Comparison of ENCODE assay signal across 15 cellular contexts in the genomic region with DNA sequence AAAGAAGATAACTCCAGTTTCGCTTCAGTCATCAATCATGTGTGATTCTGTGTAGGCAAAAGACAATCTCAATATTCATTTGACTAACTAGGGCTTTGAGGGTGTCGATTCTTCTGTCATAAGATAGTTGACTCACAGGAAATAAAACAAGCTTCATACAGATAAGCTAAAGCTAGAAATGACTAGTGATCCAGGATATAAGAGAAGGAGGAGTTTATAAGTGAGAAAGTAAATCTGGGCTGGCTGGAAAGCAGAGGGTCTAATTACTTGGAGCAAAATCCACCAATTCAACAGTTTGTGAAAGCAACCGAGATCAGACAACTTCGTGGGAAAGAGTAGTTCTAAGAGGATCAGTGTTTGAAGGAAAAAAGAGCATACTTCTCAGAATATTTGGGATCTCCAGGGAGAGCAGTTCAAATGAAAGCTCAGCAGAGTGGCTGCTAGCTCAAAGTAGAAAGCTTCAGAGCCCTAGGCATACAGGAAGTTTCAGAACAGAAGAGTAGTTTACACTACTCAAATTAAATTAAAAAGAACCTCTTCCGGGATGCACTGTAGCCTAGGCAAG.
DNase-seq lines count a peak whose midpoint lies in the region; ATAC-seq, FAIRE-seq and TF ChIP-seq lines count a peak whose summit lies in the region.
"Had no signal": no experiment of that assay in that cellular context is flagged by ENCODE, and none has a peak within 500 bp of the region (broad histone marks: within the 10 kb centered on the region; RNA-seq: fewer than 3 reads in every experiment).

No MANE protein-coding gene starts in this region.

- peak overlapping the region; percentile 13 for H3K9ac ChIP-seq in keratinocyte (ENCODE audit: control insufficient read depth, extremely low read depth, insufficient read depth, low read length)

- TF ChIP-seq CTCF in HFFc6 (IDR thresholded peaks at IDR 0.05), result no peak
- TF ChIP-seq CTCF in keratinocyte (optimal IDR thresholded peaks at IDR 0.05 in 1 of 3, IDR thresholded peaks at IDR 0.05 in 1 of 3, conservative IDR thresholded peaks at IDR 0.05 in 1 of 3; ENCODE audit: extremely low read depth in 1 of 3, insufficient read depth in 2 of 3, low read length in 3 of 3), result no peak

- no peaks in the 10 kb centered on the region for H3K36me3 Mint-ChIP-seq in CD4-positive, CD25-positive, alpha-beta regulatory T cell
- H3K36me3 Mint-ChIP-seq in HFFc6 (ENCODE audit: low read depth), result peaks cover 1% of the 10 kb centered on the region; the same call in 1 of the 2 replicates
- H3K36me3 Mint-ChIP-seq in activated naive CD8-positive, alpha-beta T cell, result no peaks in the 10 kb centered on the region

- peaks cover 19% of the 10 kb centered on the region for H3K4me1 ChIP-seq in CD4-positive, CD25-positive, alpha-beta regulatory T cell (ENCODE audit: control insufficient read depth, insufficient read depth, low read length, poor library complexity, severe bottlenecking)
- H3K4me1 ChIP-seq in keratinocyte (ENCODE audit: control insufficient read depth, extremely low read depth, insufficient read depth, low read length), result peaks cover 36% of the 10 kb centered on the region

- peak overlapping the region; percentile 16 to 79 (median 73) for H3K4me3 Mint-ChIP-seq in CD4-positive, CD25-positive, alpha-beta regulatory T cell
- no peak overlapping the region for H3K4me3 Mint-ChIP-seq in HFFc6
- H3K4me3 Mint-ChIP-seq in activated naive CD8-positive, alpha-beta T cell, result peak overlapping the region; percentile 78

- no peak for TF ChIP-seq POLR2A in H54 (IDR thresholded peaks at IDR 0.05; ENCODE audit: low read depth, low read length)

- peak; percentile 91 to 96 for ATAC-seq in CD4-positive, CD25-positive, alpha-beta regulatory T cell (ENCODE audit: low read depth in 2 of 2)
- no peak for ATAC-seq in HG03571 (IDR thresholded peaks at IDR 0.05; ENCODE audit: unreplicated experiment)
- no peak for ATAC-seq in HG03095 (IDR thresholded peaks at IDR 0.05; ENCODE audit: unreplicated experiment)

- H3K27ac Mint-ChIP-seq in CD4-positive, CD25-positive, alpha-beta regulatory T cell, result peak overlapping the region; percentile 87 to 100 (median 88)
- H3K27ac Mint-ChIP-seq in HFFc6, result peak overlapping the region; percentile 25
- H3K27ac Mint-ChIP-seq in activated naive CD8-positive, alpha-beta T cell, result peak overlapping the region; percentile 99

- peak; percentile 81 for FAIRE-seq in keratinocyte (lab: Jason Lieb, UNC)
- no peak for FAIRE-seq in H54 (lab: Jason Lieb, UNC)
- FAIRE-seq: GM18507, kidney had no signal

- peaks cover 6 to 46% (median 19%) of the 10 kb centered on the region in 4 donors for H3K4me1 Mint-ChIP-seq in CD4-positive, CD25-positive, alpha-beta regulatory T cell
- peaks cover 39% of the 10 kb centered on the region for H3K4me1 Mint-ChIP-seq in HFFc6 (ENCODE audit: low read depth)
- peaks cover 71% of the 10 kb centered on the region for H3K4me1 Mint-ChIP-seq in activated naive CD8-positive, alpha-beta T cell (ENCODE audit: low read depth)

- H3K79me2 ChIP-seq in keratinocyte (ENCODE audit: control insufficient read depth, insufficient read depth, low read length), result no peaks in the 10 kb centered on the region

- peak overlapping the region; percentile 76 for H3K27ac ChIP-seq in CD4-positive, CD25-positive, alpha-beta regulatory T cell (ENCODE audit: insufficient read depth, low read length, poor library complexity, severe bottlenecking)
- H3K27ac ChIP-seq in keratinocyte (ENCODE audit: control insufficient read depth, insufficient read depth, low read length), result peak overlapping the region; percentile 74
- H3K27ac ChIP-seq: C4-2B had no signal

- H3K9me3 Mint-ChIP-seq in CD4-positive, CD25-positive, alpha-beta regulatory T cell, result peaks cover 0 to 2% (median 0%) of the 10 kb centered on the region in 7 donors
- no peaks in the 10 kb centered on the region for H3K9me3 Mint-ChIP-seq in HFFc6
- no peaks in the 10 kb centered on the region for H3K9me3 Mint-ChIP-seq in activated naive CD8-positive, alpha-beta T cell (ENCODE audit: low read depth)

- no peaks in the 10 kb centered on the region for H3K36me3 ChIP-seq in CD4-positive, CD25-positive, alpha-beta regulatory T cell (ENCODE audit: control insufficient read depth, insufficient read depth, low read length)
- no peaks in the 10 kb centered on the region for H3K36me3 ChIP-seq in keratinocyte (ENCODE audit: control insufficient read depth in 2 of 2, extremely low read depth in 1 of 2, insufficient read depth in 2 of 2, low read length in 2 of 2)

- H3K4me3 ChIP-seq in CD4-positive, CD25-positive, alpha-beta regulatory T cell (ENCODE audit: low read depth, low read length), result peak overlapping the region; percentile 76
- peak overlapping the region in 1 of 3 experiments; percentile 22 for H3K4me3 ChIP-seq in keratinocyte (ENCODE audit: control insufficient read depth in 2 of 3, extremely low read depth in 1 of 3, insufficient read depth in 2 of 3, low read depth in 1 of 3, low read length in 3 of 3)

- dilution Hi-C loops in keratinocyte (cut with MboI; ENCODE audit: extremely low pct_ligation_motif_present, low sequenced_read_pairs), result no loop called here

- no peaks in the 10 kb centered on the region for H3K9me3 ChIP-seq in CD4-positive, CD25-positive, alpha-beta regulatory T cell (ENCODE audit: control insufficient read depth in 2 of 2, low read length in 2 of 2)
- no peaks in the 10 kb centered on the region for H3K9me3 ChIP-seq in keratinocyte (ENCODE audit: control insufficient read depth, low read depth, low read length)

- peak in 2 of 3 donors; percentile 60 to 88 for DNase-seq in CD4-positive, CD25-positive, alpha-beta regulatory T cell
- no peak for DNase-seq in HFFc6
- DNase-seq in keratinocyte (ENCODE audit: low read depth, low spot score), result no peak
- no peak for DNase-seq in DMS53 treated with DMSO at 0.1 percent for 48 hours (lab: John Stamatoyannopoulos, UW; ENCODE audit: unreplicated experiment)
- DNase-seq in H54 (ENCODE audit: insufficient read length, low spot score), result no peak
- DNase-seq: GOT3, kidney, NCI-H2029 treated with DMSO at 0.1 percent for 48 hours, retina, SIG-M5 had no signal

- H3K27me3 Mint-ChIP-seq in CD4-positive, CD25-positive, alpha-beta regulatory T cell, result no peaks in the 10 kb centered on the region
- H3K27me3 Mint-ChIP-seq in HFFc6 (ENCODE audit: insufficient read depth), result no peaks in the 10 kb centered on the region; the same call in 1 of the 2 replicates
- H3K27me3 Mint-ChIP-seq in activated naive CD8-positive, alpha-beta T cell, result no peaks in the 10 kb centered on the region

- no peaks in the 10 kb centered on the region for H3K27me3 ChIP-seq in CD4-positive, CD25-positive, alpha-beta regulatory T cell (ENCODE audit: control insufficient read depth, insufficient read depth, low read length)
- no peaks in the 10 kb centered on the region for H3K27me3 ChIP-seq in keratinocyte (ENCODE audit: control insufficient read depth, extremely low read depth, insufficient read depth, low read length)

- no peaks in the 10 kb centered on the region for H4K20me1 ChIP-seq in keratinocyte (ENCODE audit: control insufficient read depth, extremely low read depth, insufficient read depth, low read length)

- H2AFZ ChIP-seq in keratinocyte (ENCODE audit: control insufficient read depth, low read length), result peak overlapping the region; percentile 90

- no peaks in the 10 kb centered on the region for H3K9me1 ChIP-seq in keratinocyte (ENCODE audit: control insufficient read depth, extremely low read depth, insufficient read depth, low read length)

- peak overlapping the region; percentile 59 for H3K4me2 ChIP-seq in keratinocyte (ENCODE audit: control insufficient read depth, extremely low read depth, insufficient read depth, low read depth, low read length)

Comparison
In these comparisons a context has a peak if more than half of its experiments do, and no peak if none do; other contexts are left out.
1. ATAC-seq: peak in CD4-positive, CD25-positive, alpha-beta regulatory T cell (2 of 2); none in HG03571 (single experiment) and HG03095 (single experiment).
2. DNase-seq: peak in CD4-positive, CD25-positive, alpha-beta regulatory T cell (2 of 3); none in HFFc6 (single experiment), keratinocyte (single experiment), DMS53 treated with DMSO at 0.1 percent for 48 hours (single experiment) and H54 (single experiment).
3. H3K27ac Mint-ChIP-seq: peak in every context shown above with its lines; median percentile 99 in activated naive CD8-positive, alpha-beta T cell; 88 in CD4-positive, CD25-positive, alpha-beta regulatory T cell; 25 in HFFc6.